Comparison of ENCODE assay signal across 8 cellular contexts in the genomic region with DNA sequence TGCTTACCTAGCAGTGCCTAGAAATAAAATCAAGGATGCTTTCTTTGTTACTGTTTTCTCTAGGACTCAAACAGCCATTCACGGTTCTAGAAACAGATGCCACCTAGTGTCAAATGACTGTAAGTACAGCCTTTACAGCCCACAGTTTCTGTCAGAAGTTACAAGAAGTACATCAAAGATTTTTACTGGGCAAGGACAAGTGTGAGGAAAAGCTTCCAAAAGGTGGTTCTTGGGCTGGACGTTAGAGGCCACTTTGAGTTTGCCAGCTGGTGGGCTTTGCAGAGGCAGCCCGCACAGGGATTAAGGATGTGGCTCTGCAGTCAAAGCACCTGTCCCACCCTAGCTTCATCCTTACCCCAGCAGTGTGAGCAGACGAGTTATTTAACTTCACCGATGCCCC.
A peak's percentile ranks its signal among the peaks of the same experiment; 100 is the strongest.
DNase-seq lines count a peak whose midpoint lies in the region; ATAC-seq, FAIRE-seq and TF ChIP-seq lines count a peak whose summit lies in the region.

No MANE protein-coding gene starts in this region.

- H3K27me3 Mint-ChIP-seq in nephron progenitor cell (ENCODE audit: low read depth, poor library complexity) = no peaks in the 10 kb centered on the region

- peaks cover 15% of the 10 kb centered on the region for H3K36me3 Mint-ChIP-seq in nephron progenitor cell (ENCODE audit: low read depth)

- peak; percentile 30 for DNase-seq in GM04504 (ENCODE audit: low read depth)
- peak; percentile 43 for DNase-seq in NCI-H146 (lab: John Stamatoyannopoulos, UW)
- peak; percentile 52 to 79 for DNase-seq in SW 1271 (lab: John Stamatoyannopoulos, UW)
- DNase-seq in fibroblast of gingiva (ENCODE audit: low read depth) = peak; percentile 46
- DNase-seq in nephron progenitor cell = no peak
- no peak for DNase-seq in OCI-M2 (lab: John Stamatoyannopoulos, UW; ENCODE audit: unreplicated experiment)

- FAIRE-seq in A204.1 (lab: Jason Lieb, UNC) = peak; percentile 71

- no peaks in the 10 kb centered on the region for H3K9me3 Mint-ChIP-seq in nephron progenitor cell

- TF ChIP-seq CTCF in nephron progenitor cell (IDR thresholded peaks at IDR 0.05) = peak; percentile 75

- peak overlapping the region; percentile 50 for H3K27ac Mint-ChIP-seq in nephron progenitor cell

- no peak for ATAC-seq in GM19467 (IDR thresholded peaks at IDR 0.05; ENCODE audit: unreplicated experiment)

- no peak overlapping the region for H3K4me3 Mint-ChIP-seq in nephron progenitor cell

- peaks cover 45% of the 10 kb centered on the region for H3K4me1 Mint-ChIP-seq in nephron progenitor cell

Comparison
In these comparisons a context has a peak if more than half of its experiments do, and no peak if none do; other contexts are left out.
1. DNase-seq: peak in GM04504 (single experiment), NCI-H146 (single experiment), SW 1271 (2 of 2) and fibroblast of gingiva (single experiment); none in nephron progenitor cell (single experiment) and OCI-M2 (single experiment).